ENCODE assay signal across 12 cellular contexts in the genomic region with DNA sequence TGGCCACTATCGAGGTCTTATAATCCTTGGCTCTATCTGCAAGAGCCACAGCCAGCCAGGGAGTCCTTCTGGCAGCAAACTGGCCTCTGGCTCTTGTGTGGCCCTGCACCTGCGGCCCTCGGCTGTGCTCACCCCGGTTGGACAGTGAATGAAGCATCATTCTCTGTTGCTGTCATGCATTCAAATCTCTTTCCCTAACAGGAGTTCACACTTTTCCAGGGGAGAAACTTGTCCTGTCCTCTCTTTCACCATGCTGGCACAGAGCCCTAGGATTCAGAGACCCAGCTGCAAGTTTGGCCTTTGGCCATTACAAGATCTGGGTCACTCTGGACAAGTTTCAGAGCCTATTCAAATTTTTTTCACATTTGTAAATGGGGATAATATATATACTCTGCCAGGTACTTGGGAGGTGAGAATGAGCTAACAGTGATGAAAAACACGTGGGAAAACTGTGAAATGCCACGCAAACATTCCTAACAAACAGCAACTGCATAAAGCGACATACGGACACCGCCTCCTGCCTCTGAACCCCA. TPM values are rescaled to one million over a fixed set of nuclear protein-coding genes. Genes with fewer than 3 reads are reported as not detected.
DNase-seq lines count a peak whose midpoint lies in the region; ATAC-seq and TF ChIP-seq lines count a peak whose summit lies in the region.
"Had no signal": no experiment of that assay in that cellular context is flagged by ENCODE, and none has a peak within 500 bp of the region (broad histone marks: within the 10 kb centered on the region; RNA-seq: fewer than 3 reads in every experiment).

No MANE protein-coding gene starts in this region.

- H3K27me3 ChIP-seq in breast epithelium (no peaks in the 10 kb centered on the region), right atrium auricular region (no peaks in the 10 kb centered on the region), skeletal muscle tissue (ENCODE audit: control insufficient read depth in 3 of 3, insufficient read depth in 3 of 3, low read length in 3 of 3) (no peaks in the 10 kb centered on the region)

- H3K9ac ChIP-seq in skeletal muscle tissue (ENCODE audit: low read depth in 1 of 3, low read length in 3 of 3) = no peak overlapping the region

- H3K4me3 ChIP-seq in breast epithelium = no peak overlapping the region
- no peak overlapping the region for H3K4me3 ChIP-seq in right atrium auricular region
- peak overlapping the region in 1 of 3 donors; percentile 29 for H3K4me3 ChIP-seq in skeletal muscle tissue (ENCODE audit: low read length in 3 of 3)

- peak overlapping the region; percentile 61 to 70 for H3K27ac ChIP-seq in breast epithelium
- peak overlapping the region; percentile 79 to 91 for H3K27ac ChIP-seq in right atrium auricular region
- H3K27ac ChIP-seq in skeletal muscle tissue (ENCODE audit: low read depth, low read length) = peak overlapping the region; percentile 53

- no peak for ATAC-seq in GM19351 (IDR thresholded peaks at IDR 0.05; ENCODE audit: unreplicated experiment)
- ATAC-seq: stimulated activated naive CD8-positive, alpha-beta T cell treated with anti-CD3 and anti-CD28 coated beads, Interleukin-15, Interleukin-2, amounts not matched to agents 100 U/mL and 50 U/mL, for 24 hours had no signal

- TF ChIP-seq CTCF in breast epithelium (IDR thresholded peaks at IDR 0.05) (no peak), right atrium auricular region (IDR thresholded peaks at IDR 0.05) (no peak)

- no peak for TF ChIP-seq POLR2A in breast epithelium (IDR thresholded peaks at IDR 0.05)

- peaks cover 4 to 29% of the 10 kb centered on the region in 2 donors for H3K4me1 ChIP-seq in breast epithelium
- H3K4me1 ChIP-seq in right atrium auricular region = peaks cover 0 to 70% of the 10 kb centered on the region in 2 donors
- peaks cover 50 to 76% (median 53%) of the 10 kb centered on the region in 3 donors for H3K4me1 ChIP-seq in skeletal muscle tissue (ENCODE audit: control insufficient read depth in 3 of 3, insufficient read depth in 3 of 3, low read length in 3 of 3)

- DNase-seq in GM04504 (ENCODE audit: low read depth) (peak; percentile 80), breast epithelium (ENCODE audit: low spot score in 2 of 2) (no peak), right atrium auricular region (ENCODE audit: low spot score) (no peak), NCI-H1436 treated with DMSO at 0.1 percent for 48 hours (lab: John Stamatoyannopoulos, UW) (no peak), DMS153 treated with DMSO at 0.1 percent for 48 hours (lab: John Stamatoyannopoulos, UW; ENCODE audit: unreplicated experiment) (no peak), activated gamma-delta T cell treated with Interleukin-2 at 50 U/mL for 16 hours (no peak)
- DNase-seq: activated CD4-positive, alpha-beta memory T cell treated with anti-CD3 and anti-CD28 coated beads for 36 hours; immature natural killer cell; NCI-H2171 treated with DMSO at 0.1 percent for 48 hours; stimulated activated naive CD8-positive, alpha-beta T cell treated with anti-CD3 and anti-CD28 coated beads, Interleukin-15, Interleukin-2, amounts not matched to agents 100 U/mL and 50 U/mL, for 24 hours had no signal

- no peaks in the 10 kb centered on the region for H3K9me3 ChIP-seq in breast epithelium
- no peaks in the 10 kb centered on the region for H3K9me3 ChIP-seq in right atrium auricular region
- no peaks in the 10 kb centered on the region for H3K9me3 ChIP-seq in skeletal muscle tissue (ENCODE audit: control insufficient read depth in 3 of 3, low read length in 3 of 3)

- no peaks in the 10 kb centered on the region for H3K36me3 ChIP-seq in breast epithelium
- peaks cover 25% of the 10 kb centered on the region for H3K36me3 ChIP-seq in right atrium auricular region
- peaks cover 13 to 24% (median 20%) of the 10 kb centered on the region in 3 donors for H3K36me3 ChIP-seq in skeletal muscle tissue (ENCODE audit: control insufficient read depth in 3 of 3, insufficient read depth in 3 of 3, low read length in 3 of 3)

- intact Hi-C loops in breast epithelium (cut with DNase I; ENCODE audit: low total_unique reads) = no loop called here

RNA-seq across cellular contexts. Expression of a gene that starts 34.2 kb away (rescaled TPM):
- 10 to 100 TPM; 30.6 to 49.5 (median 42.4) TPM for total RNA-seq in breast epithelium
- total RNA-seq in right atrium auricular region = 10 to 100 TPM; 51.2 to 76.1 TPM
- total RNA-seq in skeletal muscle tissue = 11.0 TPM

RNA-seq across cellular contexts. Expression of a gene that starts 36.8 kb away (rescaled TPM):
- total RNA-seq in breast epithelium = 100 to 1,000 TPM in 1 of 3 donors, 10 to 100 TPM in 2; 37.3 to 126 (median 85.5) TPM
- total RNA-seq in right atrium auricular region = 10 to 100 TPM; 24.8 to 43.5 TPM
- total RNA-seq in skeletal muscle tissue = 4.2 TPM

RNA-seq across cellular contexts. Expression of a gene that starts 57.0 kb away (rescaled TPM):
- total RNA-seq in breast epithelium (10 to 100 TPM; 41.1 to 68.1 (median 59.3) TPM), right atrium auricular region (10 to 100 TPM in 1 of 2 donors, 1 to 10 TPM in 1; 9.0 to 15.6 TPM), skeletal muscle tissue (14.1 TPM)
